In the genomic region with DNA sequence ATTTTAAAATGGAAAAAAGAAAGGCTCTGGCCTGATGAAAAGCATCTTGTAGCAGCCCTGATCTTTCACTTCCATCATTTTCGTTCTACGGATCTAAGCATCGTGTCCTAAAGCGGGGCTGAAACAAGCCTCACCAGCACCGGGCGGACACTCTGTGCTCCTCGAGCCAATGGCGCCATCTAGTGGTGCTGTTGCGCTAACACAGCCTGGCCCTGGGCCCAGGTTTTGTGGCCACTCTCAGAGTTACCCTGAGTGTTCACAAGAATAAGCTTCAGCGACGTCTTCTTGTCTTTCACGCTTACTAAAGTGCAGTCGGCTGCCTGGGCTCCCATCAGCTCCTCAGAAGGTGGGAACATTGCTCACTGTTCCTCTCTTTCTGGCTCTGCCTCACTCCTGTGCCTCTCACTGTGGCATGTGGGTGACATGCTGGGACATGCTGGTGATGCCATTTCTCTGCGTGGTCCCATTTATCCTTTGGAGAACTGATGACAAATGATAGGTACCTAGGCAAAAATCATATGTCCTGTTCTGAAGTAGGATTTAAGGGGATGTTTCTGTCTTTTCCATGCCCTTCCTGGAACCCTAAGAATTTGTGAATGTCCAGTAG, we compare ENCODE assay signal across 1 cellular context.
TF ChIP-seq lines count a peak whose summit lies in the region.

No MANE protein-coding gene starts in this region.

TF ChIP-seq in H1, 55 proteins besides CTCF, POLR2A, EP300 and RAD21:
- no peak for TF ChIP-seq SRF (IDR thresholded peaks at IDR 0.05; ENCODE audit: low read depth, low read length)
- no peak for TF ChIP-seq POLR2AphosphoS5 (IDR thresholded peaks at IDR 0.05; ENCODE audit: low read depth, low read length)
- no peak for TF ChIP-seq RFX5 (IDR thresholded peaks at IDR 0.05; ENCODE audit: borderline replicate concordance, low read depth, low read length)
- no peak for TF ChIP-seq CBX5 (IDR thresholded peaks at IDR 0.05; ENCODE audit: low read depth, low read length)
- no peak for TF ChIP-seq KDM4A (IDR thresholded peaks at IDR 0.05; ENCODE audit: low read depth, low read length, severe bottlenecking)
- no peak for TF ChIP-seq CTBP2 (IDR thresholded peaks at IDR 0.05; ENCODE audit: borderline replicate concordance, insufficient read depth, insufficient read length, low read length)
